22 cellular contexts compared by ENCODE assay signal in the genomic region with DNA sequence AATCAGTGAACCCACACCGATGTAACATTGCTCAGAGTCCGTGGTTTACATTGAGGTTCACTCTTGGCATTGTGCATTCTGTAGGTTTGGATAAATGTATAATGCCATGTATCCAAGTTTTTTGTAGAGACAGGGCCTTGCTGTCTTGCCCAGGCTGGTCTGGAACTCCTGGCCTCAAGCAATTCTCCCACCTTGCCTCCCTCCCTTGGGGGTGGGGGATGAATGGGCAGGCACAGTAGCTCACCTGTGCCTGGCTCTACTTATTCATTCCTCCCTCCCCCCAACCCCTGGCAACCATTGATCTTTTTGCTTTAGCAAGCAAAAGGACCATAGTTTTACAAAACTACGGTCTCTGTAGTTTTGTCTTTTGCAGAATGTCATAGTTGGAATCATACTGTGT.
A peak's percentile ranks its signal among the peaks of the same experiment; 100 is the strongest.
DNase-seq lines count a peak whose midpoint lies in the region; ATAC-seq and TF ChIP-seq lines count a peak whose summit lies in the region.
"Had no signal": no experiment of that assay in that cellular context is flagged by ENCODE, and none has a peak within 500 bp of the region (broad histone marks: within the 10 kb centered on the region; RNA-seq: fewer than 3 reads in every experiment).

No MANE protein-coding gene starts in this region.

- H3K27ac Mint-ChIP-seq in endodermal cell: no peak overlapping the region
- H3K27ac Mint-ChIP-seq: activated CD4-positive, alpha-beta T cell treated with anti-CD3 and anti-CD28 coated beads, Interleukin-2, amount 10 ng/mL, durations not matched to agents 7 days and 5 days; activated naive CD8-positive, alpha-beta T cell treated with anti-CD3 and anti-CD28 coated beads, Interleukin-2, amount 50 U/mL, for 24 hours; stimulated activated naive B cell treated with anti-CD40 and anti-IgM and Interleukin-4, amounts not matched to agents 10 μg/mL and 1 μg/mL and 100 μg/mL, for 72 hours; T-helper 1 cell treated with Interleukin-12 subunit alpha and Interleukin-12 subunit beta and Interleukin-4 antibody, amounts not matched to agents 30 μg/mL and 1 μg/mL, for 36 hours had no signal

- H3K36me3 ChIP-seq in RWPE2 (ENCODE audit: low read depth): no peaks in the 10 kb centered on the region
- H3K36me3 ChIP-seq in endodermal cell (ENCODE audit: control insufficient read depth, insufficient read depth, low read length): no peaks in the 10 kb centered on the region
- no peaks in the 10 kb centered on the region for H3K36me3 ChIP-seq in osteoblast (ENCODE audit: insufficient read depth, low read length)
- H3K36me3 ChIP-seq: cardiac muscle cell, neural progenitor cell had no signal

- H3K9me3 ChIP-seq in RWPE2 (ENCODE audit: severe bottlenecking) (no peaks in the 10 kb centered on the region), endodermal cell (ENCODE audit: control insufficient read depth, low read length) (peaks cover 25% of the 10 kb centered on the region), osteoblast (ENCODE audit: low read depth, low read length) (no peaks in the 10 kb centered on the region)

- no peaks in the 10 kb centered on the region for H3K27me3 Mint-ChIP-seq in endodermal cell (ENCODE audit: insufficient read depth)
- H3K27me3 Mint-ChIP-seq: activated naive CD8-positive, alpha-beta T cell treated with anti-CD3 and anti-CD28 coated beads, Interleukin-2, amount 50 U/mL, for 24 hours; progenitor cell of endocrine pancreas; stimulated activated naive B cell treated with anti-CD40 and anti-IgM and Interleukin-4, amounts not matched to agents 10 μg/mL and 1 μg/mL and 100 μg/mL, for 72 hours had no signal

- peaks cover 24% of the 10 kb centered on the region for H3K4me1 Mint-ChIP-seq in endodermal cell
- H3K4me1 Mint-ChIP-seq: activated CD4-positive, alpha-beta T cell treated with anti-CD3 and anti-CD28 coated beads, Interleukin-2, amount 10 ng/mL, durations not matched to agents 7 days and 5 days had no signal

- H2AFZ ChIP-seq in osteoblast (ENCODE audit: low read length): no peak overlapping the region
- H2AFZ ChIP-seq: neural progenitor cell had no signal

- ATAC-seq in RWPE2 (ENCODE audit: low read depth) (no peak), GM18870 (IDR thresholded peaks at IDR 0.05; ENCODE audit: unreplicated experiment) (no peak), HG03520 (IDR thresholded peaks at IDR 0.05; ENCODE audit: unreplicated experiment) (no peak), HG02678 (IDR thresholded peaks at IDR 0.05; ENCODE audit: unreplicated experiment) (no peak)
- ATAC-seq: activated naive CD8-positive, alpha-beta T cell treated with anti-CD3 and anti-CD28 coated beads, Interleukin-2, amount 50 U/mL, for 24 hours; left lobe of liver; stimulated activated naive B cell treated with anti-CD40 and anti-IgM and Interleukin-4, amounts not matched to agents 10 μg/mL and 1 μg/mL and 100 μg/mL, for 72 hours had no signal

- no peaks in the 10 kb centered on the region for H3K27me3 ChIP-seq in RWPE2 (ENCODE audit: insufficient read depth, poor library complexity, severe bottlenecking)
- H3K27me3 ChIP-seq in endodermal cell (ENCODE audit: control insufficient read depth, insufficient read depth, low read length, poor library complexity, severe bottlenecking): no peaks in the 10 kb centered on the region
- no peaks in the 10 kb centered on the region for H3K27me3 ChIP-seq in osteoblast (ENCODE audit: insufficient read depth, low read length)
- H3K27me3 ChIP-seq: BLaER1, cardiac muscle cell, neural progenitor cell had no signal

- WGBS in endodermal cell (ENCODE audit: insufficient coverage in 1 of 2, insufficient read length in 1 of 2), 2 experiments: 92% methylated on average over 3 of the region's 3 CpGs; no CpG with 5 or more reads in 1 of the 2 experiments

- H3K36me3 Mint-ChIP-seq in endodermal cell (ENCODE audit: low read depth): peaks cover 21% of the 10 kb centered on the region

- peaks cover 51% of the 10 kb centered on the region for H3K79me2 ChIP-seq in osteoblast (ENCODE audit: insufficient read depth, low read length)

- no peak for DNase-seq in RWPE2 (ENCODE audit: low spot score)
- DNase-seq in endodermal cell: peak; percentile 47
- DNase-seq in osteoblast (ENCODE audit: insufficient read length, low spot score, missing footprints): no peak
- DNase-seq in KBM-7: no peak
- DNase-seq: activated CD4-positive, alpha-beta T cell treated with anti-CD3 and anti-CD28 coated beads, Interleukin-2, amount 10 ng/mL, durations not matched to agents 7 days and 5 days; activated effector memory CD4-positive, alpha-beta T cell treated with Interleukin-2 at 50 U/mL for 16 hours; activated naive CD8-positive, alpha-beta T cell treated with anti-CD3 and anti-CD28 coated beads, Interleukin-2, amount 50 U/mL, for 24 hours; Calu3; effector CD8-positive, alpha-beta T cell; NCI-H774; stimulated activated CD4-positive, alpha-beta T cell treated with anti-CD3 and anti-CD28 coated beads, Interleukin-2, amount 100 ng/mL, for 24 hours; stimulated activated naive B cell treated with anti-CD40 and anti-IgM and Interleukin-4, amounts not matched to agents 10 μg/mL and 1 μg/mL and 100 μg/mL, for 72 hours had no signal

- no peak overlapping the region for H3K4me3 ChIP-seq in RWPE2 (ENCODE audit: severe bottlenecking)
- no peak overlapping the region for H3K4me3 ChIP-seq in endodermal cell (ENCODE audit: low read length)
- H3K4me3 ChIP-seq in osteoblast (ENCODE audit: insufficient read depth, low read length): no peak overlapping the region
- H3K4me3 ChIP-seq: BLaER1, cardiac muscle cell, neural progenitor cell had no signal

- no peaks in the 10 kb centered on the region for H4K20me1 ChIP-seq in osteoblast (ENCODE audit: insufficient read depth, low read length)
- H4K20me1 ChIP-seq: BLaER1 had no signal

- H3K4me1 ChIP-seq in RWPE2 (ENCODE audit: insufficient read depth, poor library complexity, severe bottlenecking) (peaks cover 33% of the 10 kb centered on the region), endodermal cell (ENCODE audit: control insufficient read depth, insufficient read depth, low read length) (no peaks in the 10 kb centered on the region), osteoblast (ENCODE audit: insufficient read depth, low read length) (peaks cover 59% of the 10 kb centered on the region)
- H3K4me1 ChIP-seq: BLaER1 had no signal

- H3K27ac ChIP-seq in C4-2B: peak overlapping the region; percentile 96
- peak overlapping the region; percentile 63 for H3K27ac ChIP-seq in RWPE2 (ENCODE audit: poor library complexity, severe bottlenecking)
- no peak overlapping the region for H3K27ac ChIP-seq in endodermal cell (ENCODE audit: low read depth, low read length)
- H3K27ac ChIP-seq in osteoblast (ENCODE audit: low read depth, low read length): peak overlapping the region; percentile 41
- H3K27ac ChIP-seq: BLaER1, cardiac muscle cell, neural progenitor cell had no signal

- peak overlapping the region; percentile 47 for H3K4me2 ChIP-seq in osteoblast (ENCODE audit: insufficient read depth, low read length)
- H3K4me2 ChIP-seq: BLaER1 had no signal

- H3K9ac ChIP-seq in endodermal cell (ENCODE audit: extremely low read depth, low read length, poor library complexity, severe bottlenecking): no peak overlapping the region
- H3K9ac ChIP-seq: BLaER1, neural progenitor cell had no signal

- in situ Hi-C loops in KBM-7 (cut with MboI; ENCODE audit: low pct_unique_long_range_greater_than_20kb, low sequenced_read_pairs): no loop called here

- peaks cover 24% of the 10 kb centered on the region for H3K9me3 Mint-ChIP-seq in endodermal cell
- H3K9me3 Mint-ChIP-seq: T-helper 1 cell treated with Interleukin-12 subunit alpha and Interleukin-12 subunit beta and Interleukin-4 antibody, amounts not matched to agents 30 μg/mL and 1 μg/mL, for 36 hours had no signal

- no peak overlapping the region for H3K4me3 Mint-ChIP-seq in endodermal cell
- H3K4me3 Mint-ChIP-seq: activated CD4-positive, alpha-beta T cell treated with anti-CD3 and anti-CD28 coated beads, Interleukin-2, amount 10 ng/mL, durations not matched to agents 7 days and 5 days; activated naive CD8-positive, alpha-beta T cell treated with anti-CD3 and anti-CD28 coated beads, Interleukin-2, amount 50 U/mL, for 24 hours; neural progenitor cell; stimulated activated naive B cell treated with anti-CD40 and anti-IgM and Interleukin-4, amounts not matched to agents 10 μg/mL and 1 μg/mL and 100 μg/mL, for 72 hours; T-helper 1 cell treated with Interleukin-12 subunit alpha and Interleukin-12 subunit beta and Interleukin-4 antibody, amounts not matched to agents 30 μg/mL and 1 μg/mL, for 36 hours had no signal

- no peak for TF ChIP-seq CTCF in C4-2B (conservative IDR thresholded peaks at IDR 0.05)
- TF ChIP-seq CTCF in RWPE2 (IDR thresholded peaks at IDR 0.05; ENCODE audit: poor library complexity, severe bottlenecking): no peak
- TF ChIP-seq CTCF in endodermal cell (conservative IDR thresholded peaks at IDR 0.05): no peak
- no peak for TF ChIP-seq CTCF in osteoblast (IDR thresholded peaks at IDR 0.05; ENCODE audit: extremely low read depth, low read depth, low read length)
